ENCODE assay signal across 8 cellular contexts in the genomic region with DNA sequence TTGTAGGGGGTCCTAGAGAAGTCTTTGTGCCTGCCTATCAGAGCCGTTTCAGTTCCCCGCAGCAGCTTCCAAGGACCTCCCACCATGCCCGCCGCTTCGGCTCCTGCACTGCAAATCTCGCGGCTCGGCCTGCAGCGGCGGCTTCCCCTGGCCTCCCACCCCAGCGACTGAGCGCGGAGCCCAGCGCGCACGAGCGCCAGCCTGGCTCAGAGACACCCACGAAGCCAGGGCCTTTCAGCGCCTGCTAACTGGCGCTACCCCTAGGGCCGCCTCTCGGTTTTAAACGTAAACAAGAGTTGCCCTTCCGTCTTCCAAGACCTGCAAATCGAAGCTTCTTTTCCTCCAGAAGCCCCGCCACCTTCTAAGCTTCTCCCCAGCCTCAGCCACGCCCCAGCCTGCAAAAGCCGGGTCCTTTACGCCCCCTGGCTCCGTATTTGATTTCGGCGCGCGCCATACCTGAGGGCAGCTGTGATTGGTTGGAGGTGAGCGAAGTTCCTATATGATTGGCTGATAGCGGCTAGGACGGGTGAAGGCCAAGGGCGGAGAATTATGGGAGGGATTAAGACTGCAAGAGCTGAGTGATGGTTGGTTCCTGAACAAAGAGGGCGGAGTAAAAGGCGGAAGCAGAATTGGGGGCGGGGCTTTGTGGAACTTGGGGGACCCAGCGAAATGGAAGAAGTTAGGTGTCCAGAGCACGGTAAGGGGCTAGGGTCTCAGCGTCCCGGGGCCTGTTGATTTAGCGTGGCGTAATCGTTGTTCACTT. TPM values are rescaled to one million over a fixed set of nuclear protein-coding genes. Genes with fewer than 3 reads are reported as not detected.
DNase-seq lines count a peak whose midpoint lies in the region; ATAC-seq and TF ChIP-seq lines count a peak whose summit lies in the region.

Gene TTF2 (plus strand): TSS at position 649 of the 763 bp plus-strand sequence. CDS start 21 bp downstream, at position 670.

- peaks cover 12% of the 10 kb centered on the region; the same call in 1 of the 2 replicates for H3K4me1 ChIP-seq in GM23338 (ENCODE audit: insufficient read depth)

- H3K27me3 Mint-ChIP-seq in GM23338 (ENCODE audit: insufficient read depth, low read depth, poor library complexity): peaks cover 3% of the 10 kb centered on the region
- H3K27me3 Mint-ChIP-seq in naive thymus-derived CD8-positive, alpha-beta T cell: no peaks in the 10 kb centered on the region
- no peaks in the 10 kb centered on the region for H3K27me3 Mint-ChIP-seq in stimulated activated naive B cell treated with anti-CD40 and anti-IgM and Interleukin-4, amounts not matched to agents 10 μg/mL and 1 μg/mL and 100 μg/mL, for 72 hours

- H3K9me2 ChIP-seq in GM23338 (ENCODE audit: insufficient read depth): no peaks in the 10 kb centered on the region

- TF ChIP-seq CTCF in GM23338 (conservative IDR thresholded peaks at IDR 0.05; ENCODE audit: low read depth in 2 of 2) (peak in 1 of 2 experiments; percentile 9; a peak in 1 of 4 replicates), fibroblast of mammary gland (conservative IDR thresholded peaks at IDR 0.05; ENCODE audit: control insufficient read depth, insufficient read depth, low read depth, low read length) (peak; percentile 16)

- POLR2A ChIA-PET in naive thymus-derived CD8-positive, alpha-beta T cell (lab: Charles Lee): interaction anchor here (0.6 to 3.3 kb wide), 19 partner anchors 10 to 870 kb away, joined by 3 to 23 read pairs (median 4); partner anchors contain the start of genes CD2, GDAP2, MAN1A2 and WDR3

- peak within 1 kb of the TSS; percentile 62 for H3K4me3 ChIP-seq in GM23338
- peak within 1 kb of the TSS; percentile 75 for H3K4me3 ChIP-seq in fibroblast of mammary gland (ENCODE audit: control insufficient read depth, low read depth, low read length)

- peaks cover 13% of the 10 kb centered on the region; the same call in 1 of the 2 replicates for H3K36me3 ChIP-seq in GM23338 (ENCODE audit: insufficient read depth)

- peak within 1 kb of the TSS; percentile 61; the same call in 1 of the 2 replicates for H2AFZ ChIP-seq in GM23338

- H3K27ac ChIP-seq in GM23338 (ENCODE audit: low read depth): peak within 1 kb of the TSS; percentile 98

- no peaks in the 10 kb centered on the region for H3K27me3 ChIP-seq in GM23338 (ENCODE audit: insufficient read depth)

- peak; percentile 96 for ATAC-seq in GM23338
- peak; percentile 90 to 91 for ATAC-seq in naive thymus-derived CD8-positive, alpha-beta T cell
- peak; percentile 95 to 97 for ATAC-seq in stimulated activated naive B cell treated with anti-CD40 and anti-IgM and Interleukin-4, amounts not matched to agents 10 μg/mL and 1 μg/mL and 100 μg/mL, for 72 hours (replicated peaks)

- H4K20me1 ChIP-seq in GM23338 (replicated peaks; ENCODE audit: insufficient read depth): no peaks in the 10 kb centered on the region; the same call in 1 of the 2 replicates

- no peak within 1 kb of the TSS for H3K4me3 Mint-ChIP-seq in GM23338
- no peak within 1 kb of the TSS for H3K4me3 Mint-ChIP-seq in naive thymus-derived CD8-positive, alpha-beta T cell
- no peak within 1 kb of the TSS for H3K4me3 Mint-ChIP-seq in stimulated activated naive B cell treated with anti-CD40 and anti-IgM and Interleukin-4, amounts not matched to agents 10 μg/mL and 1 μg/mL and 100 μg/mL, for 72 hours

- peaks cover 36% of the 10 kb centered on the region; the same call in 2 of the 3 replicates for H3K36me3 Mint-ChIP-seq in GM23338 (ENCODE audit: low read depth)
- H3K36me3 Mint-ChIP-seq in naive thymus-derived CD8-positive, alpha-beta T cell: peaks cover 5 to 25% (median 16%) of the 10 kb centered on the region in 3 donors
- peaks cover 6 to 7% of the 10 kb centered on the region in 2 donors for H3K36me3 Mint-ChIP-seq in stimulated activated naive B cell treated with anti-CD40 and anti-IgM and Interleukin-4, amounts not matched to agents 10 μg/mL and 1 μg/mL and 100 μg/mL, for 72 hours

- peaks cover 22% of the 10 kb centered on the region for H3K79me2 ChIP-seq in GM23338 (replicated peaks; ENCODE audit: insufficient read depth)

- H3F3A ChIP-seq in GM23338 (replicated peaks; ENCODE audit: low read depth): 0 out of 2 replicates have a peak, but pooled peaks cover 5% of the 10 kb centered on the region

- H3K4me1 Mint-ChIP-seq in GM23338: peaks cover 14% of the 10 kb centered on the region
- peaks cover 9 to 48% (median 27%) of the 10 kb centered on the region in 4 donors for H3K4me1 Mint-ChIP-seq in naive thymus-derived CD8-positive, alpha-beta T cell
- peaks cover 8 to 16% of the 10 kb centered on the region in 2 donors for H3K4me1 Mint-ChIP-seq in stimulated activated naive B cell treated with anti-CD40 and anti-IgM and Interleukin-4, amounts not matched to agents 10 μg/mL and 1 μg/mL and 100 μg/mL, for 72 hours

- DNase-seq in Daoy (ENCODE audit: low read depth) (peak; percentile 100), GM23338 (ENCODE audit: low spot score) (peak; percentile 100), Kasumi-1 (lab: John Stamatoyannopoulos, UW) (peak; percentile 100), RKO (ENCODE audit: low spot score) (peak; percentile 99), activated T-helper 1 cell treated with Interleukin-2 at 50 U/mL for 16 hours (ENCODE audit: low read depth) (peak; percentile 90), fibroblast of mammary gland (ENCODE audit: low read depth) (peak; percentile 98)
- DNase-seq in naive thymus-derived CD8-positive, alpha-beta T cell: peak; percentile 87 to 99 (median 98)
- peak; percentile 95 for DNase-seq in stimulated activated naive B cell treated with anti-CD40 and anti-IgM and Interleukin-4, amounts not matched to agents 10 μg/mL and 1 μg/mL and 100 μg/mL, for 72 hours

- H3K4me2 ChIP-seq in GM23338: peak within 1 kb of the TSS; percentile 92

- H3K27ac Mint-ChIP-seq in GM23338: no peak within 1 kb of the TSS
- H3K27ac Mint-ChIP-seq in naive thymus-derived CD8-positive, alpha-beta T cell: peak within 1 kb of the TSS in 4 of 10 donors; percentile 19 to 86 (median 62)
- no peak within 1 kb of the TSS for H3K27ac Mint-ChIP-seq in stimulated activated naive B cell treated with anti-CD40 and anti-IgM and Interleukin-4, amounts not matched to agents 10 μg/mL and 1 μg/mL and 100 μg/mL, for 72 hours

- no peaks in the 10 kb centered on the region for H3K9me3 Mint-ChIP-seq in GM23338
- no peaks in the 10 kb centered on the region for H3K9me3 Mint-ChIP-seq in naive thymus-derived CD8-positive, alpha-beta T cell
- no peaks in the 10 kb centered on the region for H3K9me3 Mint-ChIP-seq in stimulated activated naive B cell treated with anti-CD40 and anti-IgM and Interleukin-4, amounts not matched to agents 10 μg/mL and 1 μg/mL and 100 μg/mL, for 72 hours

TF ChIP-seq in GM23338, 12 proteins besides CTCF, POLR2A, EP300 and RAD21:
- TF ChIP-seq, protein P1, sequence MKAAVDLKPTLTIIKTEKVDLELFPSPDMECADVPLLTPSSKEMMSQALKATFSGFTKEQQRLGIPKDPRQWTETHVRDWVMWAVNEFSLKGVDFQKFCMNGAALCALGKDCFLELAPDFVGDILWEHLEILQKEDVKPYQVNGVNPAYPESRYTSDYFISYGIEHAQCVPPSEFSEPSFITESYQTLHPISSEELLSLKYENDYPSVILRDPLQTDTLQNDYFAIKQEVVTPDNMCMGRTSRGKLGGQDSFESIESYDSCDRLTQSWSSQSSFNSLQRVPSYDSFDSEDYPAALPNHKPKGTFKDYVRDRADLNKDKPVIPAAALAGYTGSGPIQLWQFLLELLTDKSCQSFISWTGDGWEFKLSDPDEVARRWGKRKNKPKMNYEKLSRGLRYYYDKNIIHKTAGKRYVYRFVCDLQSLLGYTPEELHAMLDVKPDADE (IDR thresholded peaks at IDR 0.05): 0 out of 2 replicates have a peak, but pooled peaks have one; percentile 44
- TF ChIP-seq CREB1 (CRISPR knock-in tag; IDR thresholded peaks at IDR 0.05; ENCODE audit: low read depth): peak; percentile 57; the same call in 1 of the 2 replicates
- no peak for TF ChIP-seq EZH2phosphoT487 (IDR thresholded peaks at IDR 0.05; ENCODE audit: unreplicated experiment)
- TF ChIP-seq REST (IDR thresholded peaks at IDR 0.05; ENCODE audit: unreplicated experiment): no peak
- peak; percentile 80 for TF ChIP-seq POLR2AphosphoS5 (IDR thresholded peaks at IDR 0.05; ENCODE audit: low read depth)

RNA-seq across cellular contexts. Expression of gene TTF2, which starts in this region (rescaled TPM):
- total RNA-seq in Daoy (2014; rRNA removed; shearing (Covaris generic)): 58.7 and 75.6 TPM in 2 replicates
- total RNA-seq in GM23338 (2014; rRNA removed; shearing (Covaris generic)): 57.5 and 85.4 TPM in 2 replicates
- 81.1 and 84.7 TPM in 2 replicates for polyA plus RNA-seq in GM23338 (2016; fragmentation: Nextera tagmentation; extraction: Ambion mirVana)
- 10 to 100 TPM; 29.5 to 31.0 TPM for total RNA-seq in naive thymus-derived CD8-positive, alpha-beta T cell
- 10 to 100 TPM; 10.8 to 13.4 (median 11.7) TPM for polyA plus RNA-seq in naive thymus-derived CD8-positive, alpha-beta T cell

Comparison
In these comparisons a context has a peak if more than half of its experiments do, and no peak if none do; other contexts are left out.
1. Peak in every context shown above with its lines: DNase-seq, ATAC-seq, H3K4me3 ChIP-seq and H3K27ac ChIP-seq.